8 cellular contexts compared by ENCODE assay signal in the genomic region with DNA sequence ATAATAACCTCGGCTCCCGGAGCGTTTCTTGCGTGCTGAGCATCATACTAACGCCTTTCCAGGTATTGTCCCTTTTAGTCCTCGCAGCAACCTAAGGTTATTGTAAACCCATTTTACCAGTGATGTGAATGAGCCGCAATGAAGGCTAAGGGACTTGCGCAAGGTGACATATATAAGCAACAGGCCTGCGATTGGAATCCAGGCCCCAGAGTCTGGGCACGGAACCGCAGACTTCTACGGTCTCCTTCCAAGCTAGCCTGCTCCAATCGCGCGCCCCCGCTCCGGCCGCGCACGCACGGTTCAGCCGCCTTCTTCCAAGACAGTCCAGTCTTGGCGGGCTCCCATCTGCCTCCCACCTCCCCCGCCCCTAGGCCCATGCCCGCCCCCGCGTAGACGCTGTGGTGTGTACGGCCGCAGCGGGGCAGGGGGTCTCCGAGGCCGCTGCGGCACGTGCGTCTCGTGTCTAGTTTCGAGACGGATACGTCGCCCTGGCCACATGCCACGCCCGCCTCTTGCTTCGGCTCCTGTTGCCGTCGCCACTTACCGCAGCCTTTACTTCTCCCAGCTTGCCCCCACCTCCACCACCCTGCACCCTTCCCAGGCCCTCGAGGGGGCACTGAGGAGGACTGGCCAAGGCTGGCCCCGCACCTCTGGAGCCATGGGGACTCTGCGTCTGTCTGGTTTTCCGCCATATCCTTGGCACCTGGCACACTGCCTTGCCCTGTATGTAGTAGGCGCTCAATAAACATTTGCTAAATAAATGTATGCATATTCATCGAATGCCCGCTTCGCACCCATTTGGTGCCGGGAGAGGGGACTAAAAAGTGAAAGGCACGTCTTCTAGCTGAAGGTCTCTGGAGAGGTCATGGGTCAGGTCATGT. TPM values are rescaled to one million over a fixed set of nuclear protein-coding genes. Genes with fewer than 3 reads are reported as not detected.
DNase-seq lines count a peak whose midpoint lies in the region; ATAC-seq, FAIRE-seq and TF ChIP-seq lines count a peak whose summit lies in the region.

No MANE protein-coding gene starts in this region.

- peak; percentile 89 for FAIRE-seq in GM12891 (lab: Jason Lieb, UNC)

- ATAC-seq in sciatic nerve (peak; percentile 49), GM19328 (IDR thresholded peaks at IDR 0.05; ENCODE audit: unreplicated experiment) (no peak)
- no peak for ATAC-seq in activated CD4-positive, CD25-positive, alpha-beta regulatory T cell treated with anti-CD3 and anti-CD28 coated beads, Interleukin-2, amount 50 U/mL, for 24 hours

- no peak for TF ChIP-seq POLR2A in GM12891 (IDR thresholded peaks at IDR 0.05; ENCODE audit: low read depth, low read length)

- DNase-seq in GM12891 (ENCODE audit: insufficient read length, low spot score), result peak; percentile 29
- DNase-seq in NCI-H128 (lab: John Stamatoyannopoulos, UW; ENCODE audit: unreplicated experiment), result peak; percentile 6
- DNase-seq in amniotic epithelial cell (ENCODE audit: low read depth), result peak; percentile 54
- DNase-seq in hepatic stellate cell (ENCODE audit: low spot score), result peak; percentile 36
- peak; percentile 74 for DNase-seq in sciatic nerve (ENCODE audit: low spot score)
- DNase-seq in NCI-H1092 treated with DMSO at 0.1 percent for 48 hours (lab: John Stamatoyannopoulos, UW), result no peak

- intact Hi-C loops in sciatic nerve (cut with DNase I), result no loop called here

TF ChIP-seq in GM12891, 5 proteins besides CTCF, POLR2A, EP300 and RAD21:
- TF ChIP-seq TAF1 (IDR thresholded peaks at IDR 0.05; ENCODE audit: low read depth, low read length) (no peak), POLR2AphosphoS5 (IDR thresholded peaks at IDR 0.05; ENCODE audit: low read depth, low read length) (no peak), SPI1 (IDR thresholded peaks at IDR 0.05; ENCODE audit: low read depth, low read length) (no peak), POU2F2 (IDR thresholded peaks at IDR 0.05; ENCODE audit: low read depth, low read length) (no peak), PAX5 (IDR thresholded peaks at IDR 0.05; ENCODE audit: insufficient read depth, low read length, severe bottlenecking) (no peak)

RNA-seq across cellular contexts. Expression of a gene that starts 0.9 kb away (rescaled TPM):
- polyA plus RNA-seq in GM12891 (2012; ENCODE audit: low read depth, missing spikeins), result 9.8 TPM
- 16.3 TPM for total RNA-seq in sciatic nerve
